In genomic region chr9:5586391-5586802, GRCh38 we compare ENCODE assay signal across 9 cellular contexts. TPM values are rescaled to one million over a fixed set of nuclear protein-coding genes. Genes with fewer than 3 reads are reported as not detected.
DNase-seq lines count a peak whose midpoint lies in the region; ATAC-seq, FAIRE-seq and TF ChIP-seq lines count a peak whose summit lies in the region.
"Had no signal": no experiment of that assay in that cellular context is flagged by ENCODE, and none has a peak within 500 bp of the region (broad histone marks: within the 10 kb centered on the region; RNA-seq: fewer than 3 reads in every experiment).

No MANE protein-coding gene starts in this region.

- H3K4me3 ChIP-seq in mammary epithelial cell (replicated peaks in 1 of 3; ENCODE audit: insufficient read depth in 1 of 3, low read depth in 2 of 3, low read length in 3 of 3) (no peak overlapping the region), brain microvascular endothelial cell (ENCODE audit: low read depth, low read length) (no peak overlapping the region), upper lobe of left lung (no peak overlapping the region), thyroid gland (replicated peaks in 1 of 3) (no peak overlapping the region)
- H3K4me3 ChIP-seq: lower lobe of right lung had no signal

- TF ChIP-seq CTCF in mammary epithelial cell (conservative IDR thresholded peaks at IDR 0.05 in 1 of 2, IDR thresholded peaks at IDR 0.05 in 1 of 2; ENCODE audit: extremely low read depth in 1 of 2, insufficient read depth in 1 of 2, low read depth in 1 of 2, low read length in 2 of 2) (no peak), MCF 10A (IDR thresholded peaks at IDR 0.05; ENCODE audit: unreplicated experiment) (no peak), brain microvascular endothelial cell (IDR thresholded peaks at IDR 0.05; ENCODE audit: low read depth, low read length, missing control alignments) (no peak), upper lobe of left lung (IDR thresholded peaks at IDR 0.05) (no peak), progenitor cell of endocrine pancreas (IDR thresholded peaks at IDR 0.05; ENCODE audit: unreplicated experiment) (no peak), thyroid gland (IDR thresholded peaks at IDR 0.05) (no peak)

- no peaks in the 10 kb centered on the region for H3K27me3 Mint-ChIP-seq in MCF 10A (ENCODE audit: insufficient read depth, unreplicated experiment)
- H3K27me3 Mint-ChIP-seq in progenitor cell of endocrine pancreas = no peaks in the 10 kb centered on the region

- peak; percentile 40 for ATAC-seq in HG03095 (IDR thresholded peaks at IDR 0.05; ENCODE audit: unreplicated experiment)
- ATAC-seq in upper lobe of left lung (ENCODE audit: low FRiP score in 2 of 2) = no peak

- no TSS peak for BruUV-seq in mammary epithelial cell (replicated peaks; lab: Mats Ljungman, UMichigan)
- BruUV-seq in MCF 10A (replicated peaks; lab: Mats Ljungman, UMichigan) = no TSS peak

- TF ChIP-seq EP300 in upper lobe of left lung (IDR thresholded peaks at IDR 0.05) = no peak

- no peaks in the 10 kb centered on the region for H3K9me3 Mint-ChIP-seq in MCF 10A (ENCODE audit: unreplicated experiment)
- H3K9me3 Mint-ChIP-seq in progenitor cell of endocrine pancreas (ENCODE audit: low read depth) = no peaks in the 10 kb centered on the region

- H3K36me3 ChIP-seq in mammary epithelial cell (ENCODE audit: insufficient read depth, low read length) (no peaks in the 10 kb centered on the region), brain microvascular endothelial cell (replicated peaks) (no peaks in the 10 kb centered on the region), upper lobe of left lung (no peaks in the 10 kb centered on the region), thyroid gland (no peaks in the 10 kb centered on the region)
- H3K36me3 ChIP-seq: lower lobe of right lung had no signal

- H3K4me1 Mint-ChIP-seq in MCF 10A (ENCODE audit: insufficient read depth, unreplicated experiment) (no peaks in the 10 kb centered on the region), progenitor cell of endocrine pancreas (ENCODE audit: low read depth) (peaks cover 9% of the 10 kb centered on the region)

- DNase-seq in mammary epithelial cell (peak; percentile 47), MCF 10A (ENCODE audit: unreplicated experiment) (no peak), brain microvascular endothelial cell (peak; percentile 11), upper lobe of left lung (no peak), HTR-8/SVneo (ENCODE audit: insufficient read length, low spot score) (no peak), progenitor cell of endocrine pancreas (ENCODE audit: low spot score, unreplicated experiment) (no peak), thyroid gland (no peak)
- DNase-seq: lower lobe of right lung had no signal

- H3K27ac ChIP-seq in mammary epithelial cell (ENCODE audit: insufficient read depth, low read depth, low read length) (peak overlapping the region; percentile 20), brain microvascular endothelial cell (peak overlapping the region; percentile 34), upper lobe of left lung (peak overlapping the region in 3 of 4 donors; percentile 47 to 56 (median 54)), thyroid gland (no peak overlapping the region)
- H3K27ac ChIP-seq: lower lobe of right lung had no signal

- H3K4me2 ChIP-seq in mammary epithelial cell (ENCODE audit: insufficient read depth, low read depth, low read length) = no peak overlapping the region

- H3K9ac ChIP-seq in mammary epithelial cell (ENCODE audit: insufficient read depth, low read length) = no peak overlapping the region

- POLR2A ChIA-PET in MCF 10A (lab: Yijun Ruan, JAX) = interaction anchor here (1.4 kb wide), 1 partner anchor 35 kb away, joined by 3 read pairs; no protein-coding TSS in a partner anchor

- H4K20me1 ChIP-seq in mammary epithelial cell (ENCODE audit: insufficient read depth, low read length) = no peaks in the 10 kb centered on the region

- H3K27ac Mint-ChIP-seq in MCF 10A (ENCODE audit: low read depth, unreplicated experiment) = no peak overlapping the region
- H3K27ac Mint-ChIP-seq in progenitor cell of endocrine pancreas = no peak overlapping the region

- TF ChIP-seq POLR2A in upper lobe of left lung (IDR thresholded peaks at IDR 0.05) = no peak
- TF ChIP-seq POLR2A in thyroid gland (IDR thresholded peaks at IDR 0.05) = no peak

- no peaks in the 10 kb centered on the region for H3K9me3 ChIP-seq in mammary epithelial cell (replicated peaks; ENCODE audit: insufficient read depth, low read length)
- H3K9me3 ChIP-seq in upper lobe of left lung = no peaks in the 10 kb centered on the region
- no peaks in the 10 kb centered on the region for H3K9me3 ChIP-seq in thyroid gland
- H3K9me3 ChIP-seq: lower lobe of right lung had no signal

- H3K27me3 ChIP-seq in mammary epithelial cell (ENCODE audit: insufficient read depth, low read length) (no peaks in the 10 kb centered on the region), brain microvascular endothelial cell (replicated peaks) (no peaks in the 10 kb centered on the region), upper lobe of left lung (no peaks in the 10 kb centered on the region), thyroid gland (no peaks in the 10 kb centered on the region)

- H3K36me3 Mint-ChIP-seq in MCF 10A (ENCODE audit: insufficient read depth, unreplicated experiment) (no peaks in the 10 kb centered on the region), progenitor cell of endocrine pancreas (ENCODE audit: insufficient read depth) (no peaks in the 10 kb centered on the region)

- peaks cover 20% of the 10 kb centered on the region for H3K4me1 ChIP-seq in mammary epithelial cell (ENCODE audit: insufficient read depth, low read length)
- H3K4me1 ChIP-seq in upper lobe of left lung = peaks cover 3 to 8% (median 6%) of the 10 kb centered on the region in 4 donors
- peaks cover 5 to 16% of the 10 kb centered on the region in 2 donors for H3K4me1 ChIP-seq in thyroid gland

- CTCF ChIA-PET in mammary epithelial cell (lab: Charles Lee; ENCODE audit: low non-redundant PET) (no interaction called here), MCF 10A (lab: Yijun Ruan, JAX) (interaction anchor here (0.6 to 5.4 kb wide), 5 partner anchors 12 to 143 kb away, joined by 3 to 62 read pairs (median 3); partner anchors contain the start of gene CD274)

- in situ Hi-C loops in mammary epithelial cell (cut with MboI; ENCODE audit: low sequenced_read_pairs in 2 of 2) = loop anchor here (10.0 to 25.0 kb wide), 2 partner anchors 132 to 824 kb away; partner anchors contain the start of gene CD274 (in 2 of the 2)
- in situ Hi-C loops in brain microvascular endothelial cell (cut with HindIII; ENCODE audit: low pct_ligation_motif_present, low sequenced_read_pairs) = loop anchor here (25.0 kb wide), 1 partner anchor 149 kb away; the partner anchor contains the start of gene PLGRKT

- H3K79me2 ChIP-seq in mammary epithelial cell (ENCODE audit: insufficient read depth, low read length) = no peaks in the 10 kb centered on the region

- dilution Hi-C loops in mammary epithelial cell (cut with HindIII; ENCODE audit: low sequenced_read_pairs) = no loop called here

- H3K4me3 Mint-ChIP-seq in MCF 10A (ENCODE audit: unreplicated experiment) (no peak overlapping the region), progenitor cell of endocrine pancreas (ENCODE audit: low read depth) (no peak overlapping the region)

- H2AFZ ChIP-seq in mammary epithelial cell (ENCODE audit: low read depth, low read length) = peak overlapping the region; percentile 4

- FAIRE-seq in HTR-8/SVneo (lab: Jason Lieb, UNC) = no peak

- intact Hi-C loops in mammary epithelial cell (cut with micrococcal nuclease) (no loop called here), MCF 10A (cut with micrococcal nuclease) (no loop called here), thyroid gland (cut with DNase I) (no loop called here)

RNA-seq across cellular contexts. Expression of gene RIC1, which starts 42.5 kb away (rescaled TPM):
- 10 to 100 TPM; 23.0 to 46.3 TPM for total RNA-seq in mammary epithelial cell
- polyA plus RNA-seq in mammary epithelial cell = 13.7 TPM
- polyA minus RNA-seq in mammary epithelial cell = 46.6 TPM
- 21.3 and 23.1 TPM in 2 replicates for total RNA-seq in MCF 10A (2022)
- 10 to 100 TPM; 21.5 to 62.9 (median 31.0) TPM for total RNA-seq in upper lobe of left lung
- 24.2 and 25.1 TPM in 2 replicates for total RNA-seq in progenitor cell of endocrine pancreas
- 10 to 100 TPM; 42.7 to 56.1 (median 44.9) TPM for total RNA-seq in thyroid gland

Comparison
In these comparisons a context has a peak if more than half of its experiments do, and no peak if none do; other contexts are left out.
1. DNase-seq: peak in mammary epithelial cell (single experiment) and brain microvascular endothelial cell (single experiment); none in MCF 10A (single experiment), upper lobe of left lung (0 of 2), HTR-8/SVneo (single experiment), progenitor cell of endocrine pancreas (single experiment) and thyroid gland (0 of 2).
2. H3K27ac ChIP-seq: peak in mammary epithelial cell (single experiment), brain microvascular endothelial cell (single experiment) and upper lobe of left lung (3 of 4); none in thyroid gland (0 of 3).